In the genomic region with DNA sequence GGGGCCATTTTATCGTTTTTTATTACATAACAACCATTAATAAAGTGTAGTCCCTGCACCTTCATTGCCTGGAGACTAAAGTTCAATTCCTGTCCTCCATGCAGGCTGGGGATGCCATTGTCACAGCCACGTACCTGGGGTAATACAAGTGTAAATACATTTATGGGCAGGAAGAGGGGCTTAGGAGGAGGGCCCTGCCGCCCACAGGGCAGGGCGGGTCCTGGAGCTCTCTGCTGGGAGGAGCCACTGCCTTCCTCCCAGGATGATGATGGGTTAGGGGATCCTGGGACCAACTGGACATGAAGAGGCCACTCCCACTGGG, we compare ENCODE assay signal across 13 cellular contexts. TPM values are rescaled to one million over a fixed set of nuclear protein-coding genes. Genes with fewer than 3 reads are reported as not detected.
DNase-seq lines count a peak whose midpoint lies in the region; ATAC-seq and TF ChIP-seq lines count a peak whose summit lies in the region.
"Had no signal": no experiment of that assay in that cellular context is flagged by ENCODE, and none has a peak within 500 bp of the region (broad histone marks: within the 10 kb centered on the region; RNA-seq: fewer than 3 reads in every experiment).

No MANE protein-coding gene starts in this region.

- no peak for TF ChIP-seq EP300 in upper lobe of left lung (IDR thresholded peaks at IDR 0.05)

- no peak for DNase-seq in heart right ventricle
- no peak for DNase-seq in Right ventricle myocardium inferior (ENCODE audit: missing footprints)
- DNase-seq in central memory CD8-positive, alpha-beta T cell (ENCODE audit: low spot score in 2 of 2) = no peak
- DNase-seq in mucosa of descending colon = peak in 1 of 3 donors; percentile 60
- DNase-seq in upper lobe of left lung = no peak
- no peak for DNase-seq in OCI-M2 (lab: John Stamatoyannopoulos, UW; ENCODE audit: unreplicated experiment)
- DNase-seq in activated T-cell treated with anti-CD3 and anti-CD28 coated beads, Interleukin-2, amount 50 U/mL, for 48 hours = no peak
- DNase-seq: anterior cingulate cortex, hippocampal formation, Karpas-422, NCI-H2081, T-helper 9 cell had no signal

- H3K27me3 Mint-ChIP-seq in central memory CD8-positive, alpha-beta T cell = peaks cover 66% of the 10 kb centered on the region

- H3K4me1 ChIP-seq in heart right ventricle (peaks cover 9 to 75% (median 46%) of the 10 kb centered on the region in 9 donors), mucosa of descending colon (ENCODE audit: low read depth) (peaks cover 46% of the 10 kb centered on the region), upper lobe of left lung (peaks cover 43 to 83% (median 65%) of the 10 kb centered on the region in 4 donors)

- TF ChIP-seq POLR2A in upper lobe of left lung (IDR thresholded peaks at IDR 0.05) = no peak

- H3K9me3 Mint-ChIP-seq in central memory CD8-positive, alpha-beta T cell = no peaks in the 10 kb centered on the region

- intact Hi-C loops in heart right ventricle (cut with DNase I) = loop anchor here in 1 of 10 donors (5.0 kb wide), 1 partner anchor 42 kb away; the partner anchor contains the start of gene SLC38A10
- intact Hi-C loops in Right ventricle myocardium inferior (cut with DNase I) = no loop called here
- intact Hi-C loops in mucosa of descending colon (cut with DNase I, micrococcal nuclease) = no loop called here

- peak overlapping the region; percentile 44 for H3K27ac Mint-ChIP-seq in central memory CD8-positive, alpha-beta T cell (ENCODE audit: low read depth)

- WGBS in heart right ventricle, 2 donors = 57 to 59% methylated on average over 4 of the region's 4 CpGs
- 65 to 68% methylated on average over 3 to 4 of the region's 4 CpGs for whole genome bisulfite sequencing in upper lobe of left lung, 2 donors

- H3K36me3 ChIP-seq in heart right ventricle (no peaks in the 10 kb centered on the region), mucosa of descending colon (ENCODE audit: low read depth) (no peaks in the 10 kb centered on the region), upper lobe of left lung (no peaks in the 10 kb centered on the region)

- H3K4me3 ChIP-seq in heart right ventricle (no peak overlapping the region), mucosa of descending colon (no peak overlapping the region), upper lobe of left lung (no peak overlapping the region)

- no peak overlapping the region for H3K4me3 Mint-ChIP-seq in central memory CD8-positive, alpha-beta T cell

- peaks cover 0 to 46% (median 0%) of the 10 kb centered on the region in 7 donors for H3K27me3 ChIP-seq in heart right ventricle
- peaks cover 0 to 32% (median 7%) of the 10 kb centered on the region in 4 donors for H3K27me3 ChIP-seq in upper lobe of left lung

- no peaks in the 10 kb centered on the region for H3K9me3 ChIP-seq in heart right ventricle
- H3K9me3 ChIP-seq in mucosa of descending colon = no peaks in the 10 kb centered on the region
- H3K9me3 ChIP-seq in upper lobe of left lung = no peaks in the 10 kb centered on the region

- TF ChIP-seq CTCF in heart right ventricle (IDR thresholded peaks at IDR 0.05) = no peak
- TF ChIP-seq CTCF in mucosa of descending colon (IDR thresholded peaks at IDR 0.05) = no peak
- TF ChIP-seq CTCF in upper lobe of left lung (IDR thresholded peaks at IDR 0.05) = no peak

- peaks cover 6% of the 10 kb centered on the region for H3K36me3 Mint-ChIP-seq in central memory CD8-positive, alpha-beta T cell (ENCODE audit: insufficient read depth)

- ATAC-seq in heart right ventricle (no peak), Right ventricle myocardium inferior (no peak), mucosa of descending colon (peak; percentile 5), upper lobe of left lung (ENCODE audit: low FRiP score in 2 of 2) (no peak), GM21360 (IDR thresholded peaks at IDR 0.05; ENCODE audit: unreplicated experiment) (no peak)
- no peak for ATAC-seq in central memory CD8-positive, alpha-beta T cell (replicated peaks; ENCODE audit: extremely low read depth, poor library complexity, severe bottlenecking)

- H3K4me1 Mint-ChIP-seq in central memory CD8-positive, alpha-beta T cell = peaks cover 9% of the 10 kb centered on the region

- H3K27ac ChIP-seq in heart right ventricle = peak overlapping the region in 9 of 10 donors; percentile 36 to 97 (median 68)
- H3K27ac ChIP-seq in upper lobe of left lung = peak overlapping the region; percentile 30 to 98 (median 74)

RNA-seq across cellular contexts. Expression of gene SLC38A10, which starts 44.0 kb away (rescaled TPM):
- total RNA-seq in heart right ventricle (10 to 100 TPM; 27.8 to 50.0 (median 37.9) TPM), Right ventricle myocardium inferior (44.6 TPM), mucosa of descending colon (10 to 100 TPM; 77.0 to 95.3 (median 94.0) TPM), upper lobe of left lung (100 to 1,000 TPM in 4 of 6 donors, 10 to 100 TPM in 2; 90.6 to 208 (median 110) TPM)
- polyA plus RNA-seq in heart right ventricle = 10 to 100 TPM; 56.0 to 56.2 TPM

RNA-seq across cellular contexts. Expression of gene BAHCC1, which starts 56.1 kb away (rescaled TPM):
- total RNA-seq in heart right ventricle (10 to 100 TPM in 2 of 10 donors, 1 to 10 TPM in 8; 6.3 to 11.1 (median 9.2) TPM), Right ventricle myocardium inferior (9.9 TPM), mucosa of descending colon (10 to 100 TPM; 14.0 to 27.4 (median 16.5) TPM), upper lobe of left lung (10 to 100 TPM in 5 of 6 donors, 1 to 10 TPM in 1; 8.2 to 81.7 (median 21.0) TPM)
- 10 to 100 TPM in 1 of 2 donors, 1 to 10 TPM in 1; 4.8 to 13.1 TPM for polyA plus RNA-seq in heart right ventricle
